In the genomic region with DNA sequence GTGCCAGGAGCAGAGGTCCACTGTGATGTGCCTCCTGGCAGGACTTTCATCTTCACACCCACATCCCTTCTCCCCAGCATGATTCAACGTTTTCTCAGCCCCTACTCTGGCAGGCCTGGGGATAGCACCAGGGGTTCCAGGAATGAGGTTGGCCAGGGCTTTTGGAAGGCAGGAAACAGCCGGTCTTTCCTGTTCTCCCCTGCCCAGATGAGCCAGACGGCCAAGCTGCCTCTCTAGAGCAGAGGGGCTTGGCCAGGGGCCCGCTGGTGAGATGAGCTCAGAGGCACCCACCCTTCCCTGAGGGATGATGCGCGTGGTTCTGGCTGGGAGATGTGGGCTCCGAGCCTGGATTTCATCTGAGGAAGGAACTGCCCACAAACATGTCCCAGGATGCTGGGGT, we compare ENCODE assay signal across 10 cellular contexts. TPM values are rescaled to one million over a fixed set of nuclear protein-coding genes. Genes with fewer than 3 reads are reported as not detected.
DNase-seq lines count a peak whose midpoint lies in the region; ATAC-seq and TF ChIP-seq lines count a peak whose summit lies in the region.
"Had no signal": no experiment of that assay in that cellular context is flagged by ENCODE, and none has a peak within 500 bp of the region (broad histone marks: within the 10 kb centered on the region; RNA-seq: fewer than 3 reads in every experiment).

No MANE protein-coding gene starts in this region.

- no peaks in the 10 kb centered on the region for H3K9me2 ChIP-seq in PC-3 (replicated peaks; ENCODE audit: low read length)

- H3K9me3 ChIP-seq in PC-3 (ENCODE audit: low read length) (no peaks in the 10 kb centered on the region), esophagus muscularis mucosa (no peaks in the 10 kb centered on the region)

- H3K4me3 ChIP-seq in PC-3 (ENCODE audit: low read length) (no peak overlapping the region), esophagus muscularis mucosa (no peak overlapping the region)

- no peaks in the 10 kb centered on the region for H4K20me1 ChIP-seq in PC-3 (ENCODE audit: low read length)

- H3K4me1 ChIP-seq in PC-3 (ENCODE audit: insufficient read depth, low read length): peaks cover 45% of the 10 kb centered on the region
- H3K4me1 ChIP-seq in esophagus muscularis mucosa: peaks cover 14 to 27% (median 25%) of the 10 kb centered on the region in 4 donors

- TF ChIP-seq EP300 in esophagus muscularis mucosa (IDR thresholded peaks at IDR 0.05): no peak

- no peaks in the 10 kb centered on the region for H3K79me2 ChIP-seq in PC-3 (ENCODE audit: low read length)

- H3K27ac ChIP-seq in PC-3 (ENCODE audit: low read length) (peak overlapping the region; percentile 83), esophagus muscularis mucosa (replicated peaks in 1 of 4) (peak overlapping the region in 2 of 4 donors; percentile 22 to 65)

- peak overlapping the region; percentile 36; the same call in 1 of the 2 replicates for H3K4me2 ChIP-seq in PC-3 (ENCODE audit: low read length)

- POLR2A ChIA-PET in PC-3 (lab: Charles Lee; ENCODE audit: unreplicated experiment): no interaction called here

- H3F3A ChIP-seq in PC-3 (ENCODE audit: low read length, unreplicated experiment): no peaks in the 10 kb centered on the region

- no peaks in the 10 kb centered on the region for H3K27me3 ChIP-seq in PC-3 (ENCODE audit: low read length)
- peaks cover 0 to 19% (median 6%) of the 10 kb centered on the region in 4 donors for H3K27me3 ChIP-seq in esophagus muscularis mucosa

- no peak overlapping the region for H2AFZ ChIP-seq in PC-3 (ENCODE audit: low read length)

- H3K36me3 ChIP-seq in PC-3 (ENCODE audit: low read depth, low read length): no peaks in the 10 kb centered on the region
- peaks cover 20 to 44% (median 40%) of the 10 kb centered on the region in 4 donors for H3K36me3 ChIP-seq in esophagus muscularis mucosa

- no TSS peak for BruUV-seq in PC-3 (replicated peaks; lab: Mats Ljungman, UMichigan)

- 16% methylated on average over 7 of the region's 7 CpGs for WGBS in esophagus muscularis mucosa

- DNase-seq in AG08396 (ENCODE audit: low spot score) (peak; percentile 82), PC-3 (peak; percentile 98), esophagus muscularis mucosa (ENCODE audit: extremely low spot score) (peak; percentile 93), non-pigmented ciliary epithelial cell (ENCODE audit: low read depth) (peak; percentile 35), NCI-H2107 (lab: John Stamatoyannopoulos, UW) (no peak), 8988T (no peak)
- no peak for DNase-seq in activated CD4-positive, alpha-beta T cell treated with anti-CD3 and anti-CD28 coated beads for 4 hours
- DNase-seq: CD4-positive, alpha-beta memory T cell; stimulated activated CD4-positive, alpha-beta T cell treated with anti-CD3 and anti-CD28 coated beads, Interleukin-1b, Interleukin-23, amount 100 ng/mL, for 48 hours had no signal

- TF ChIP-seq POLR2A in esophagus muscularis mucosa (IDR thresholded peaks at IDR 0.05; ENCODE audit: low read depth): no peak

- TF ChIP-seq CTCF in PC-3 (conservative IDR thresholded peaks at IDR 0.05; ENCODE audit: low read depth, low read length) (no peak), esophagus muscularis mucosa (IDR thresholded peaks at IDR 0.05) (no peak)

- intact Hi-C loops in PC-3 (cut with micrococcal nuclease) (no loop called here), esophagus muscularis mucosa (cut with DNase I) (no loop called here)

- CTCF ChIA-PET in PC-3 (lab: Charles Lee): interaction anchor here (0.6 to 0.7 kb wide), 2 partner anchors 11 to 62 kb away, joined by 5 to 9 read pairs; no protein-coding TSS in a partner anchor

- peak; percentile 74 for ATAC-seq in PC-3
- ATAC-seq in GM21447 (IDR thresholded peaks at IDR 0.05; ENCODE audit: unreplicated experiment): no peak

- H3K9ac ChIP-seq in PC-3 (ENCODE audit: low read length): peak overlapping the region; percentile 27; the same call in 1 of the 2 replicates

RNA-seq across cellular contexts. Expression of gene MFAP2, which starts 4.3 kb away (rescaled TPM):
- total RNA-seq in PC-3 (2014; rRNA removed) (1.8 and 3.1 TPM in 2 replicates), esophagus muscularis mucosa (10 to 100 TPM in 2 of 4 donors, 1 to 10 TPM in 2; 5.4 to 21.7 (median 10.2) TPM)
- total RNA-seq: CD4-positive, alpha-beta memory T cell had no signal

RNA-seq across cellular contexts. Expression of gene ATP13A2, which starts 27.0 kb away (rescaled TPM):
- total RNA-seq in PC-3 (2014; rRNA removed): 48.4 and 51.9 TPM in 2 replicates
- total RNA-seq in esophagus muscularis mucosa: 10 to 100 TPM; 16.1 to 30.8 (median 23.2) TPM

Comparison
In these comparisons a context has a peak if more than half of its experiments do, and no peak if none do; other contexts are left out.
1. DNase-seq: peak in AG08396 (single experiment), PC-3 (single experiment), esophagus muscularis mucosa (single experiment) and non-pigmented ciliary epithelial cell (single experiment); none in activated CD4-positive, alpha-beta T cell treated with anti-CD3 and anti-CD28 coated beads for 4 hours (0 of 2), NCI-H2107 (single experiment) and 8988T (single experiment).